In genomic region chr11:131652231-131652630, GRCh38 we compare ENCODE assay signal across 1 cellular context.
TF ChIP-seq lines count a peak whose summit lies in the region.

No MANE protein-coding gene starts in this region.

TF ChIP-seq in H1, 55 proteins besides CTCF, POLR2A, EP300 and RAD21 (continued from another document):
- no peak for TF ChIP-seq E2F6 (IDR thresholded peaks at IDR 0.05)
- no peak for TF ChIP-seq SP2 (IDR thresholded peaks at IDR 0.05; ENCODE audit: low read length)
- no peak for TF ChIP-seq RFX5 (IDR thresholded peaks at IDR 0.05; ENCODE audit: borderline replicate concordance, low read depth, low read length)
- no peak for TF ChIP-seq ATF2 (IDR thresholded peaks at IDR 0.05; ENCODE audit: low read length)
- no peak for TF ChIP-seq SUZ12 (IDR thresholded peaks at IDR 0.05; ENCODE audit: low read length)
- TF ChIP-seq SP1 (IDR thresholded peaks at IDR 0.05; ENCODE audit: low read depth, low read length), result no peak
- no peak for TF ChIP-seq GABPA (IDR thresholded peaks at IDR 0.05; ENCODE audit: borderline replicate concordance, insufficient read depth, low read length)
TF ChIP-seq in H1: peak in this region for 0.
